18 cellular contexts compared by ENCODE assay signal in the genomic region with DNA sequence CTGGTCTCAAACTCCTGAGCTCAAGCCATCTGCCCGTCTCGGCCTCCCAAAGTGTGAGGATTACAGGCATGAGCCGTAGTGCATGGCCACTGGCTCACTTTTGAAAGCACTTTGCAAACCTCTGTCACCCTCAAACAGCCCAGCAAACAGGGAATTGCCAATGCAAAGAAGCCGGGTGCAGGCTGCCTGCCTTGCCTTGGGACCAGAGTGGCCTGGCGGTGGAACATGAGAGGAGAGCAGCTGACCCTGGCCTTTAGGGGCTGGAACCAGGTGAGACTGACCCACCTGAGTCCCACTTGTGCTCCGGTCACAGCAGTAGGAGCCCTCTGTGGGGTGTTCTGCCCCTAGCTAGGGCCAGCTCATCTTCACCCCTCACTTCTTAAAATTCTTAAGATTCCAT.
DNase-seq lines count a peak whose midpoint lies in the region; ATAC-seq, FAIRE-seq and TF ChIP-seq lines count a peak whose summit lies in the region.
"Had no signal": no experiment of that assay in that cellular context is flagged by ENCODE, and none has a peak within 500 bp of the region (broad histone marks: within the 10 kb centered on the region; RNA-seq: fewer than 3 reads in every experiment).

No MANE protein-coding gene starts in this region.

- H3K36me3 Mint-ChIP-seq in H9 (ENCODE audit: insufficient read depth in 1 of 3, low read depth in 3 of 3): peaks cover 22 to 42% (median 33%) of the 10 kb centered on the region in 3 experiments
- no peaks in the 10 kb centered on the region for H3K36me3 Mint-ChIP-seq in type B pancreatic cell
- H3K36me3 Mint-ChIP-seq: CD4-positive, alpha-beta memory T cell had no signal

- peak overlapping the region; percentile 18 for H3K9ac ChIP-seq in H9 (ENCODE audit: extremely low read depth, insufficient read length, low read length)
- H3K9ac ChIP-seq in H1 (replicated peaks in 1 of 4; ENCODE audit: extremely low read depth in 1 of 4, low read depth in 3 of 4, low read length in 3 of 4): no peak overlapping the region
- H3K9ac ChIP-seq in iPS-20b (ENCODE audit: low read depth, low read length): peak overlapping the region; percentile 52
- H3K9ac ChIP-seq: GM23248, KMS-11 had no signal

- H2BK15ac ChIP-seq in H9 (ENCODE audit: low read depth, low read length): no peak overlapping the region
- H2BK15ac ChIP-seq in H1 (ENCODE audit: low read length): peak overlapping the region; percentile 46; the same call in 1 of the 2 replicates

- peak overlapping the region; percentile 20 for H4K5ac ChIP-seq in H9 (ENCODE audit: insufficient read length, low read depth, low read length)
- H4K5ac ChIP-seq in H1 (ENCODE audit: insufficient read length, low read depth, low read length): peak overlapping the region; percentile 69

- H3K27ac ChIP-seq in H9 (ENCODE audit: insufficient read length, low read depth, low read length) (peak overlapping the region; percentile 97), H1 (ENCODE audit: low read depth, low read length) (peak overlapping the region; percentile 63; the same call in 1 of the 2 replicates), iPS-20b (ENCODE audit: low read length) (peak overlapping the region; percentile 26), right atrium auricular region (no peak overlapping the region)
- H3K27ac ChIP-seq: C4-2B, GM23248, HL-60, KMS-11 had no signal

- H3K18ac ChIP-seq in H9 (ENCODE audit: insufficient read length, low read depth, low read length): peak overlapping the region; percentile 84
- H3K18ac ChIP-seq in H1 (ENCODE audit: extremely low read depth, low read length): peak overlapping the region; percentile 99

- H3K23me2 ChIP-seq in H9 (ENCODE audit: insufficient read length, low read depth, low read length, poor library complexity, severe bottlenecking) (no peaks in the 10 kb centered on the region), H1 (ENCODE audit: low read depth, low read length) (no peaks in the 10 kb centered on the region)

- H2BK12ac ChIP-seq in H9 (ENCODE audit: insufficient read length, low read depth, low read length): peak overlapping the region; percentile 90
- peak overlapping the region; percentile 99 for H2BK12ac ChIP-seq in H1 (ENCODE audit: low read depth, low read length)

- no peak overlapping the region for H2BK120ac ChIP-seq in H9 (ENCODE audit: low read depth, low read length, poor library complexity, severe bottlenecking)
- H2BK120ac ChIP-seq in H1 (replicated peaks; ENCODE audit: low read depth, low read length): peak overlapping the region; percentile 67

- H4K8ac ChIP-seq in H9 (replicated peaks; ENCODE audit: insufficient read length, low read depth, low read length): peak overlapping the region; percentile 69
- peak overlapping the region; percentile 36; the same call in 1 of the 2 replicates for H4K8ac ChIP-seq in H1 (ENCODE audit: extremely low read depth, insufficient read depth, low read length)

- peaks cover 17% of the 10 kb centered on the region for H3K9me3 ChIP-seq in H9 (ENCODE audit: control insufficient read depth, low read depth, low read length)
- no peaks in the 10 kb centered on the region for H3K9me3 ChIP-seq in H1 (ENCODE audit: insufficient read depth in 2 of 2, low read depth in 1 of 2, low read length in 1 of 2)
- peaks cover 12% of the 10 kb centered on the region for H3K9me3 ChIP-seq in iPS-20b (ENCODE audit: insufficient read depth, low read depth, low read length)
- H3K9me3 ChIP-seq in right atrium auricular region: peaks cover 0 to 12% of the 10 kb centered on the region in 2 donors
- H3K9me3 ChIP-seq: BE2C, HAP-1 had no signal

- H4K91ac ChIP-seq in H9 (ENCODE audit: insufficient read length, low read depth, low read length) (peak overlapping the region; percentile 47), H1 (replicated peaks; ENCODE audit: insufficient read length, low read length) (peak overlapping the region; percentile 88)

- TF ChIP-seq CTCF in H9 (conservative IDR thresholded peaks at IDR 0.05) (no peak), H1 (IDR thresholded peaks at IDR 0.05; ENCODE audit: control extremely low read depth in 1 of 3, insufficient read depth in 1 of 3, low read depth in 1 of 3, low read length in 3 of 3) (no peak), type B pancreatic cell (conservative IDR thresholded peaks at IDR 0.05) (no peak), right atrium auricular region (IDR thresholded peaks at IDR 0.05) (no peak)

- TF ChIP-seq EP300 in H1 (IDR thresholded peaks at IDR 0.05; ENCODE audit: borderline replicate concordance in 1 of 2, low read depth in 2 of 2, low read length in 2 of 2): no peak

- no CpG with 5 or more reads among the region's 6 CpGs for WGBS in H9 (ENCODE audit: extremely low coverage, insufficient read length, low lambda C conversion rate)
- 66% methylated on average over 6 of the region's 6 CpGs; no CpG with 5 or more reads in 1 of the 2 experiments for WGBS in H1 (ENCODE audit: extremely low coverage in 1 of 2, insufficient coverage in 1 of 2, insufficient read length in 1 of 2, insufficient replicate concordance in 2 of 2, low coverage in 1 of 2, low lambda C conversion rate in 2 of 2, missing lambda C conversion rate in 1 of 2), 2 experiments

- H3K79me1 ChIP-seq in H9 (ENCODE audit: insufficient read depth, low read depth, low read length, poor library complexity, severe bottlenecking) (no peaks in the 10 kb centered on the region), H1 (ENCODE audit: low read depth, low read length) (no peaks in the 10 kb centered on the region)

- peak overlapping the region; percentile 18; the same call in 1 of the 2 replicates for H3K4ac ChIP-seq in H9 (ENCODE audit: low read depth, low read length)
- peak overlapping the region; percentile 22 for H3K4ac ChIP-seq in H1 (replicated peaks; ENCODE audit: insufficient read length, low read depth, low read length)

- peak overlapping the region; percentile 20 to 47; a peak in 4 of 5 replicates for H3K4me3 Mint-ChIP-seq in H9
- H3K4me3 Mint-ChIP-seq in type B pancreatic cell: no peak overlapping the region
- H3K4me3 Mint-ChIP-seq: CD4-positive, alpha-beta memory T cell had no signal

- no peak overlapping the region for H3T11ph ChIP-seq in H9 (ENCODE audit: low read length)

- peak overlapping the region; percentile 28 for H2BK5ac ChIP-seq in H9 (ENCODE audit: insufficient read length, low read length)
- H2BK5ac ChIP-seq in H1 (ENCODE audit: low read depth, low read length): peak overlapping the region; percentile 85

- FAIRE-seq in H1 (lab: Jason Lieb, UNC): no peak
- FAIRE-seq: A204.1, HepG2 had no signal

- H2AK5ac ChIP-seq in H9 (ENCODE audit: insufficient read length, low read length): peak overlapping the region; percentile 55
- H2AK5ac ChIP-seq in H1 (ENCODE audit: low read depth, low read length): peak overlapping the region; percentile 94

- H3K79me2 ChIP-seq in H9 (ENCODE audit: insufficient read depth, low read length) (no peaks in the 10 kb centered on the region), H1 (ENCODE audit: control insufficient read depth in 1 of 2, insufficient read depth in 2 of 2, low read length in 2 of 2) (no peaks in the 10 kb centered on the region)

- H3K14ac ChIP-seq in H9 (ENCODE audit: insufficient read depth, low read length) (peak overlapping the region; percentile 72), H1 (ENCODE audit: insufficient read length) (no peak overlapping the region)

- TF ChIP-seq RAD21 in H1 (IDR thresholded peaks at IDR 0.05 in 1 of 2, conservative IDR thresholded peaks at IDR 0.05 in 1 of 2; ENCODE audit: low read depth in 2 of 2, low read length in 2 of 2): no peak; a peak in 1 of 4 replicates

- H2AFZ ChIP-seq in H9 (ENCODE audit: low read length) (no peak overlapping the region), H1 (ENCODE audit: low read length) (no peak overlapping the region)
- H2AFZ ChIP-seq: GM23248 had no signal

- H3K23ac ChIP-seq in H9 (ENCODE audit: insufficient read length, low read depth, low read length) (no peak overlapping the region), H1 (ENCODE audit: insufficient read length) (no peak overlapping the region)

- H3K27me3 Mint-ChIP-seq in H9 (ENCODE audit: low read depth) (no peaks in the 10 kb centered on the region; the same call in 1 of the 2 replicates), type B pancreatic cell (peaks cover 11% of the 10 kb centered on the region)
- H3K27me3 Mint-ChIP-seq: CD4-positive, alpha-beta memory T cell had no signal

- CTCF ChIA-PET in H1 (lab: Charles Lee; ENCODE audit: partially characterized antibody): interaction anchor here (0.6 to 1.1 kb wide), 3 partner anchors 8 to 618 kb away, joined by 3 to 4 read pairs (median 3); no protein-coding TSS in a partner anchor

- DNase-seq in H9 (peak; percentile 65), H1 (ENCODE audit: low read depth in 1 of 2, low spot score in 2 of 2) (peak in 1 of 2 experiments; percentile 53), type B pancreatic cell (ENCODE audit: extremely low spot score, unreplicated experiment) (no peak), EL (no peak), right atrium auricular region (ENCODE audit: low spot score) (no peak)
- DNase-seq: BE2C; CD4-positive, alpha-beta memory T cell; DMS79; GF-D8; GM23248 had no signal

- H2BK20ac ChIP-seq in H9 (ENCODE audit: low read depth, low read length, poor library complexity, severe bottlenecking): no peak overlapping the region
- peak overlapping the region; percentile 83 for H2BK20ac ChIP-seq in H1 (ENCODE audit: low read length)

- H4K20me1 ChIP-seq in H9 (ENCODE audit: control insufficient read depth, insufficient read depth, insufficient read length): no peaks in the 10 kb centered on the region
- no peaks in the 10 kb centered on the region for H4K20me1 ChIP-seq in H1 (replicated peaks in 1 of 2; ENCODE audit: control insufficient read depth in 1 of 2, insufficient read depth in 2 of 2, low read length in 2 of 2)

- H3K4me1 Mint-ChIP-seq in H9 (peaks cover 40 to 42% of the 10 kb centered on the region in 2 experiments), type B pancreatic cell (ENCODE audit: unreplicated experiment) (peaks cover 25% of the 10 kb centered on the region)
- H3K4me1 Mint-ChIP-seq: CD4-positive, alpha-beta memory T cell had no signal

- 0 out of 3 replicates have a peak, but pooled peaks of 1 of the 2 experiments have one; percentile 7 for TF ChIP-seq POLR2A in H1 (IDR thresholded peaks at IDR 0.05; ENCODE audit: control extremely low read depth in 1 of 2, low read depth in 2 of 2, low read length in 2 of 2)

- H3K4me3 ChIP-seq in H1 (ENCODE audit: extremely low read depth in 1 of 4, insufficient read depth in 2 of 4, low read depth in 3 of 4, low read length in 4 of 4): peak overlapping the region in 1 of 4 experiments; percentile 13; a peak in 1 of 8 replicates
- H3K4me3 ChIP-seq in iPS-20b (ENCODE audit: low read length): peak overlapping the region; percentile 3; the same call in 1 of the 2 replicates
- H3K4me3 ChIP-seq in right atrium auricular region: no peak overlapping the region
- H3K4me3 ChIP-seq: GM23248, HAP-1 had no signal

- POLR2A ChIA-PET in H1 (lab: Charles Lee; ENCODE audit: partially characterized antibody): interaction anchor here (0.7 to 3.2 kb wide), 9 partner anchors 10 to 237 kb away, joined by 3 to 24 read pairs (median 4); a partner anchor contains a TSS

- H3K27ac Mint-ChIP-seq in H9 (peak overlapping the region; percentile 91 to 99 (median 99)), type B pancreatic cell (peak overlapping the region; percentile 29)
- H3K27ac Mint-ChIP-seq: CD4-positive, alpha-beta memory T cell had no signal

- H3K4me1 ChIP-seq in H9 (ENCODE audit: insufficient read depth, low read length): peaks cover 31% of the 10 kb centered on the region
- peaks cover 13 to 32% (median 23%) of the 10 kb centered on the region in 4 experiments; a peak in 6 of 7 replicates for H3K4me1 ChIP-seq in H1 (replicated peaks in 1 of 4; ENCODE audit: control insufficient read depth in 3 of 4, insufficient read depth in 4 of 4, low read length in 3 of 4)
- peaks cover 33% of the 10 kb centered on the region for H3K4me1 ChIP-seq in iPS-20b (ENCODE audit: insufficient read depth, low read length)
- H3K4me1 ChIP-seq in right atrium auricular region: no peaks in the 10 kb centered on the region
- H3K4me1 ChIP-seq: BE2C, HAP-1 had no signal

- H3K36me3 ChIP-seq in H1 (ENCODE audit: control insufficient read depth in 2 of 4, insufficient read depth in 4 of 4, low read length in 3 of 4) (no peaks in the 10 kb centered on the region), iPS-20b (ENCODE audit: insufficient read depth, low read depth, low read length) (no peaks in the 10 kb centered on the region), right atrium auricular region (no peaks in the 10 kb centered on the region)
- H3K36me3 ChIP-seq: BE2C, HAP-1 had no signal

- H3K56ac ChIP-seq in H9 (ENCODE audit: insufficient read length, low read depth, low read length): no peak overlapping the region
- no peak overlapping the region for H3K56ac ChIP-seq in H1 (replicated peaks; ENCODE audit: insufficient read length, low read depth, low read length)

- H3K4me2 ChIP-seq in H9 (ENCODE audit: insufficient read depth, insufficient read length, low read length) (peak overlapping the region; percentile 26), H1 (ENCODE audit: insufficient read depth in 1 of 2, low read depth in 2 of 2, low read length in 2 of 2) (peak overlapping the region; percentile 45 to 54; a peak in 3 of 4 replicates)
- H3K4me2 ChIP-seq: KMS-11 had no signal

- peaks cover 30 to 46% of the 10 kb centered on the region in 2 experiments for H3K9me3 Mint-ChIP-seq in H9
- H3K9me3 Mint-ChIP-seq in type B pancreatic cell: peaks cover 15% of the 10 kb centered on the region

- H3K27me3 ChIP-seq in H9 (ENCODE audit: insufficient read depth, low read length) (no peaks in the 10 kb centered on the region), H1 (replicated peaks in 1 of 4; ENCODE audit: control insufficient read depth in 3 of 4, extremely low read depth in 1 of 4, insufficient read depth in 3 of 4, low read length in 3 of 4) (no peaks in the 10 kb centered on the region), iPS-20b (ENCODE audit: insufficient read depth, low read length) (no peaks in the 10 kb centered on the region), right atrium auricular region (no peaks in the 10 kb centered on the region)
- H3K27me3 ChIP-seq: BE2C had no signal

- no peak for ATAC-seq in GM21786 (IDR thresholded peaks at IDR 0.05; ENCODE audit: unreplicated experiment)
- ATAC-seq: HepG2 had no signal

Comparison
In these comparisons a context has a peak if more than half of its experiments do, and no peak if none do; other contexts are left out.
1. H3K27ac ChIP-seq: peak in H9 (single experiment), H1 (single experiment) and iPS-20b (single experiment); none in right atrium auricular region (0 of 2).
2. H3K9ac ChIP-seq: peak in H9 (single experiment) and iPS-20b (single experiment); none in H1 (0 of 4).